In the genomic region with DNA sequence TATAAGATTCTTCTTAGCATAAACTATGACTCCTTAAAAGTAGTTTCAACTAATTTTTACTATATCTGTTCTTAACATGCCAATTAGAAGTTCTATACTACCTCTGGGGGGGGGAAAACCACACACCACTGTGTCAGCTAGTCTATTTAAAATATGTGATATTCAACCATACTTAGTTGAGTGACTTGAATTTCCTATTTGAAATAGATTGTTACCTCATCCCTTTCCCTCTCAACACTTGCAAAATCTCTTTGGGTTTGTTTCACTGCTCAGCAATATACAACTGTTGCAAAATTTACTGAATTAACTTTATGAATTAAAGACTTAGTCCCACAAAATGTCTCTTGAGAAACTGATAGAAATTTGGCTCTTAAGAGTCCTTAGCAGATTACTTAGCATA, we compare ENCODE assay signal across 17 cellular contexts.
"Had no signal": no experiment of that assay in that cellular context is flagged by ENCODE, and none has a peak within 500 bp of the region (broad histone marks: within the 10 kb centered on the region; RNA-seq: fewer than 3 reads in every experiment).

No MANE protein-coding gene starts in this region.

- H3K4me1 Mint-ChIP-seq: activated T-helper 17 cell treated with anti-CD3 and anti-CD28 coated beads, Interleukin-2, amount 50 U/mL, for 72 hours had no signal

- DNase-seq: activated naive CD4-positive, alpha-beta T cell treated with Interleukin-2 at 50 U/mL for 16 hours; activated T-cell treated with anti-CD3 and anti-CD28 coated beads for 4 hours; dorsolateral prefrontal cortex; foreskin keratinocyte; glutamatergic neuron; kidney glomerular epithelial cell; mesendoderm; ovary; spleen; stomach; T-helper 9 cell; testis; upper lobe of right lung had no signal

- H3K36me3 ChIP-seq: ovary, stomach, upper lobe of right lung had no signal

- H3K27ac Mint-ChIP-seq: activated T-helper 17 cell treated with anti-CD3 and anti-CD28 coated beads, Interleukin-2, amount 50 U/mL, for 72 hours had no signal

- H3K9me3 Mint-ChIP-seq: activated T-helper 17 cell treated with anti-CD3 and anti-CD28 coated beads, Interleukin-2, amount 50 U/mL, for 72 hours; nephron had no signal

- H3K4me3 Mint-ChIP-seq: activated T-helper 17 cell treated with anti-CD3 and anti-CD28 coated beads, Interleukin-2, amount 50 U/mL, for 72 hours; nephron had no signal

- H3K27ac ChIP-seq: dorsolateral prefrontal cortex, foreskin keratinocyte, ovary, spleen, stomach, testis, upper lobe of right lung had no signal

- H3K27me3 Mint-ChIP-seq: activated T-helper 17 cell treated with anti-CD3 and anti-CD28 coated beads, Interleukin-2, amount 50 U/mL, for 72 hours had no signal

- ATAC-seq: activated CD4-positive, CD25-positive, alpha-beta regulatory T cell treated with anti-CD3 and anti-CD28 coated beads, Interleukin-2, amount 50 U/mL, for 24 hours; activated T-helper 17 cell treated with anti-CD3 and anti-CD28 coated beads, Interleukin-2, amount 50 U/mL, for 72 hours; foreskin keratinocyte; sciatic nerve had no signal

- H3K9me3 ChIP-seq: ovary, spleen, stomach, testis, upper lobe of right lung had no signal

- H3K4me1 ChIP-seq: foreskin keratinocyte, testis had no signal

- H3K4me3 ChIP-seq: dorsolateral prefrontal cortex, ovary, spleen, stomach, testis, upper lobe of right lung had no signal

- H3K27me3 ChIP-seq: dorsolateral prefrontal cortex, foreskin keratinocyte, ovary, spleen, stomach, testis, upper lobe of right lung had no signal
